In the genomic region with DNA sequence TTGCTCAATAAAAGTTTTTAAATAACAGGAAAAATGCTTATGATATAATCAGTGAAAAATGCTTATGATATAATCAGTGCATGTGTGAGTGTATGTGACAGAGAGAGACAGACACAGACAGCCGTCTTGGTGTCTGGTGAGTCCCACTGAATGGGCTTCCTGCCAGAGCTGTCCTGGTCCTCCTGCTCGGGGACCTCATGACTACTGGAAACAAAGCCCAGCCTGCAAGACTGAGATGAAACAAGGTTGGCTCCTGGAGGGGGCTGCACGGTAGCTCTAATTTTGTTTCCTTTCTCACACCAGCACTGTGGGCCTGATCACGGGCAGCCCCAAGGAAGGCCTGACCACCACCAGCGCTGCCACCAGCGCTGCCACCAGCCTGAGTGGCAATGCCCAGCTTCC, we compare ENCODE assay signal across 11 cellular contexts. TPM values are rescaled to one million over a fixed set of nuclear protein-coding genes. Genes with fewer than 3 reads are reported as not detected.
A peak's percentile ranks its signal among the peaks of the same experiment; 100 is the strongest.
DNase-seq lines count a peak whose midpoint lies in the region; ATAC-seq, FAIRE-seq and TF ChIP-seq lines count a peak whose summit lies in the region.
"Had no signal": no experiment of that assay in that cellular context is flagged by ENCODE, and none has a peak within 500 bp of the region (broad histone marks: within the 10 kb centered on the region; RNA-seq: fewer than 3 reads in every experiment).

No MANE protein-coding gene starts in this region.

- no peak overlapping the region for H3K14ac ChIP-seq in mesenchymal stem cell (ENCODE audit: low read length in 2 of 2)

- H2BK15ac ChIP-seq in mesenchymal stem cell (ENCODE audit: low read depth, poor library complexity, severe bottlenecking) = peak overlapping the region; percentile 89

- peak overlapping the region; percentile 3 for H2BK5ac ChIP-seq in mesenchymal stem cell (ENCODE audit: low read depth, low read length, poor library complexity, severe bottlenecking)

- H3K9me3 ChIP-seq in mesenchymal stem cell (ENCODE audit: control insufficient read depth, low read length) = no peaks in the 10 kb centered on the region
- H3K9me3 ChIP-seq: lower lobe of right lung had no signal

- peaks cover 21 to 62% of the 10 kb centered on the region in 2 experiments for H3K36me3 ChIP-seq in mesenchymal stem cell (ENCODE audit: control insufficient read depth in 1 of 2, insufficient read depth in 2 of 2, low read depth in 1 of 2, low read length in 2 of 2)
- H3K36me3 ChIP-seq: lower lobe of right lung had no signal

- 64% methylated on average over 6 of the region's 6 CpGs for WGBS in mesenchymal stem cell

- peak overlapping the region in 1 of 2 experiments; percentile 65 for H2BK12ac ChIP-seq in mesenchymal stem cell (ENCODE audit: low read length in 2 of 2)

- ATAC-seq in GM21381 (IDR thresholded peaks at IDR 0.05; ENCODE audit: unreplicated experiment) (no peak), HG02852 (IDR thresholded peaks at IDR 0.05; ENCODE audit: unreplicated experiment) (no peak)
- ATAC-seq: lower lobe of right lung had no signal

- peak overlapping the region; percentile 65 to 84 for H3K4ac ChIP-seq in mesenchymal stem cell (ENCODE audit: low read depth in 1 of 2, low read length in 2 of 2)

- H4K8ac ChIP-seq in mesenchymal stem cell (ENCODE audit: low read length) = peak overlapping the region; percentile 52

- no peak overlapping the region for H3K4me3 ChIP-seq in mesenchymal stem cell (ENCODE audit: insufficient read depth in 1 of 2, low read depth in 1 of 2, low read length in 2 of 2)
- H3K4me3 ChIP-seq: lower lobe of right lung had no signal

- no peaks in the 10 kb centered on the region for H3K79me1 ChIP-seq in mesenchymal stem cell (replicated peaks; ENCODE audit: low read length, poor library complexity, severe bottlenecking)

- H2BK120ac ChIP-seq in mesenchymal stem cell (ENCODE audit: low read depth, low read length) = peak overlapping the region; percentile 73

- peak overlapping the region; percentile 52 to 75 for H3K18ac ChIP-seq in mesenchymal stem cell (ENCODE audit: low read depth in 1 of 2, low read length in 2 of 2)

- H2AK5ac ChIP-seq in mesenchymal stem cell (ENCODE audit: low read length, severe bottlenecking) = peak overlapping the region; percentile 97

- FAIRE-seq in urothelium cell line (lab: Jason Lieb, UNC) (no peak), GM12891 (lab: Jason Lieb, UNC) (no peak)

- H3K4me1 ChIP-seq in mesenchymal stem cell (ENCODE audit: control insufficient read depth, insufficient read depth, low read depth, low read length) = peaks cover 16% of the 10 kb centered on the region

- TF ChIP-seq POLR2A in GM12891 (IDR thresholded peaks at IDR 0.05; ENCODE audit: low read depth, low read length) = no peak

- peak overlapping the region; percentile 86 for H3K27ac ChIP-seq in mesenchymal stem cell (ENCODE audit: low read length, poor library complexity, severe bottlenecking)
- H3K27ac ChIP-seq: lower lobe of right lung had no signal

- H3K23ac ChIP-seq in mesenchymal stem cell (ENCODE audit: low read length in 2 of 2) = no peak overlapping the region

- no peaks in the 10 kb centered on the region for H3K27me3 ChIP-seq in mesenchymal stem cell (ENCODE audit: control insufficient read depth in 1 of 2, insufficient read depth in 1 of 2, low read length in 2 of 2)

- no peak overlapping the region for H2AFZ ChIP-seq in mesenchymal stem cell (ENCODE audit: low read depth, low read length)

- no peak overlapping the region for H3K4me2 ChIP-seq in mesenchymal stem cell (ENCODE audit: low read length, poor library complexity, severe bottlenecking)

- no peak overlapping the region for H4K91ac ChIP-seq in mesenchymal stem cell (ENCODE audit: low read length)

- peak; percentile 37 for DNase-seq in DMS53 (lab: John Stamatoyannopoulos, UW)
- DNase-seq in DMS53 treated with DMSO at 0.1 percent for 48 hours (lab: John Stamatoyannopoulos, UW; ENCODE audit: unreplicated experiment) = no peak
- DNase-seq in dermis microvascular lymphatic vessel endothelial cell (ENCODE audit: low read depth in 2 of 2) = peak; percentile 28 to 88
- peak; percentile 46 for DNase-seq in mesenchymal stem cell
- peak; percentile 30 for DNase-seq in urothelium cell line (ENCODE audit: low spot score)
- no peak for DNase-seq in GM12891 (ENCODE audit: insufficient read length, low spot score)
- DNase-seq: 8988T; activated naive CD4-positive, alpha-beta T cell treated with anti-CD3 and anti-CD28 coated beads, Interleukin-2, amount 10 ng/mL, durations not matched to agents 7 days and 5 days; lower lobe of right lung had no signal

- H3K9ac ChIP-seq in mesenchymal stem cell (ENCODE audit: low read length) = peak overlapping the region; percentile 33

TF ChIP-seq in GM12891, 5 proteins besides CTCF, POLR2A, EP300 and RAD21:
- TF ChIP-seq PAX5 (IDR thresholded peaks at IDR 0.05; ENCODE audit: insufficient read depth, low read length, severe bottlenecking) (no peak), TAF1 (IDR thresholded peaks at IDR 0.05; ENCODE audit: low read depth, low read length) (no peak)
TF ChIP-seq in GM12891: peak in this region for 0.

RNA-seq across cellular contexts. Expression of gene NRP1, which starts 57.3 kb away (rescaled TPM):
- total RNA-seq in dermis microvascular lymphatic vessel endothelial cell = 26.2 and 65.0 TPM in 2 replicates
- polyA plus RNA-seq in mesenchymal stem cell (2013, experiment 1 of 2) = 29.3 TPM
- 30.0 TPM for polyA plus RNA-seq in mesenchymal stem cell (2013, experiment 2 of 2)
- polyA plus RNA-seq in GM12891 (2012; ENCODE audit: low read depth, missing spikeins) = 0.06 TPM

Comparison
In these comparisons a context has a peak if more than half of its experiments do, and no peak if none do; other contexts are left out.
1. DNase-seq: peak in DMS53 (single experiment), dermis microvascular lymphatic vessel endothelial cell (2 of 2), mesenchymal stem cell (single experiment) and urothelium cell line (single experiment); none in DMS53 treated with DMSO at 0.1 percent for 48 hours (single experiment) and GM12891 (single experiment).